25 cellular contexts compared by ENCODE assay signal in the genomic region with DNA sequence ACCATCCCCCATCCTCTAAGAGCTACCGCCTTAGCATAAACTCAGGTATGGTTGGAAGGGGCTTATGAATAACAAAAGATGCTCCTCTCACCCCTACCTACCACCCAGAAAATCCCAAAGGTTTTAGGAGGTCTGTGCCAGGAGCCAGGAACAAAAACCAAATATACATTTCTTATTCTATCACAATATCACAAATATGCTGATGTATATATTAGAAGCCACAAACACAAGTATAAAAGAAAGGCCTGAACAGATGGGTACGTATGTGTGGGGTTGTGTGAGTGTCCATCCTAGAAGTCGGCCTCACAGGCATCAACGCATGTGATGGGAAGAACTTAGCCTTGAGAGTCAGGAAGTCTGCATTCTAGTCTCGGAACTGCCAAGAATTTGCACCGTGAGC. TPM values are rescaled to one million over a fixed set of nuclear protein-coding genes. Genes with fewer than 3 reads are reported as not detected.
"Had no signal": no experiment of that assay in that cellular context is flagged by ENCODE, and none has a peak within 500 bp of the region (broad histone marks: within the 10 kb centered on the region; RNA-seq: fewer than 3 reads in every experiment).

No MANE protein-coding gene starts in this region.

- ATAC-seq: Panc1, PC-3, T-cell had no signal

- H3K4me3 Mint-ChIP-seq: T-cell had no signal

- H3K9me3 ChIP-seq: SK-N-SH had no signal

- H3K4me2 ChIP-seq: KMS-11, SK-N-SH had no signal

- DNase-seq: Kasumi-1, MM.1S, NCI-H1092 treated with DMSO at 0.1 percent for 48 hours, NCI-H1436, NCI-H187, NCI-H2029, NCI-H2081 treated with DMSO at 0.1 percent for 48 hours, NCI-H2171, NCI-H226, NCI-H446, NCI-H510A, NCI-H524 treated with DMSO at 0.1 percent for 48 hours, NCI-H69, NCI-H774, PC-3, SHP77, SK-N-SH, SW 1271, T-cell had no signal

- H3K27ac Mint-ChIP-seq: T-cell had no signal

- H3K36me3 Mint-ChIP-seq: T-cell had no signal

- H3K9me3 Mint-ChIP-seq: T-cell had no signal

- H3K27ac ChIP-seq: KMS-11, RWPE1 had no signal

RNA-seq across cellular contexts. Expression of gene SMIM43, which starts 59.4 kb away (rescaled TPM):
- total RNA-seq: HT1080, OCI-LY7, PC-3, SK-MEL-5 had no signal
